ENCODE assay signal across 23 cellular contexts in the genomic region with DNA sequence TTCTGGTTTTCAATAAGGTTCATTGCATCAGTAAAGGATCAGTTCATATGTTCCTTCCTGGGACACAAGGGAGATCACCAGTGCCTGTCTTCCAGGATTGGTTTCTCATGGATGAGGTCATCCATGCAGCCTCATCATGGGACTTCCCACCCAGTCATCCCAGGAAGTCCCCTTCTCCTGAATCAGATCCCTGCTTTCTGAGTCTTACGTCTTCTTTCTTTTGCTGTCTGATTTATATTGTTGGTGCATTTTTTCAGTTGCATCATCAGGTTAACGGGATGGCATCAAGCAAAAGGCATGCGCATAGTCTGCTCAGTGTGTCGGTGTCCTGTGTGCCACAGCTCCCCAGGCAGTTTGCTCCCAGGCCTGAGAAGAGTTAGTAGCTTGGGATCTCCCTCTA.
DNase-seq lines count a peak whose midpoint lies in the region; FAIRE-seq and TF ChIP-seq lines count a peak whose summit lies in the region.
"Had no signal": no experiment of that assay in that cellular context is flagged by ENCODE, and none has a peak within 500 bp of the region (broad histone marks: within the 10 kb centered on the region; RNA-seq: fewer than 3 reads in every experiment).

No MANE protein-coding gene starts in this region.

- no peaks in the 10 kb centered on the region for H3K27me3 ChIP-seq in A673 (replicated peaks; ENCODE audit: insufficient read depth, low read depth, low read length, poor library complexity)
- H3K27me3 ChIP-seq: esophagus squamous epithelium, neural progenitor cell had no signal

- H3K9me3 ChIP-seq in A673 (ENCODE audit: low read depth, low read length, poor library complexity, severe bottlenecking), result peaks cover 6% of the 10 kb centered on the region

- no peak for FAIRE-seq in frontal cortex (lab: Jason Lieb, UNC)
- FAIRE-seq: A549, H54, small intestine had no signal

- CTCF ChIA-PET in A673 (lab: Charles Lee), result no interaction called here

- in situ Hi-C loops in astrocyte of the spinal cord (cut with HindIII; ENCODE audit: low sequenced_read_pairs), result no loop called here

- H3K4me1 ChIP-seq in A673 (ENCODE audit: insufficient read depth, low read length, poor library complexity, severe bottlenecking), result no peaks in the 10 kb centered on the region
- H3K4me1 ChIP-seq: A549, esophagus squamous epithelium had no signal

- H3K27ac ChIP-seq in A673 (ENCODE audit: low read depth, low read length, poor library complexity, severe bottlenecking), result no peak overlapping the region
- H3K27ac ChIP-seq: A549, coronary artery, esophagus squamous epithelium, neural progenitor cell had no signal

- intact Hi-C loops in A673 (cut with micrococcal nuclease; ENCODE audit: unreplicated experiment), result no loop called here

- no TSS peak for BruUV-seq in A673 (replicated peaks; lab: Mats Ljungman, UMichigan)

- TF ChIP-seq CTCF in A673 (conservative IDR thresholded peaks at IDR 0.05; ENCODE audit: low read depth, low read length) (no peak), astrocyte of the spinal cord (IDR thresholded peaks at IDR 0.05; ENCODE audit: low read depth, low read length) (no peak)

- DNase-seq in A673 (ENCODE audit: low spot score), result peak; percentile 4
- peak; percentile 5 for DNase-seq in ELF-1 (ENCODE audit: low read depth, low spot score)
- peak; percentile 64 for DNase-seq in astrocyte of the spinal cord (ENCODE audit: low read depth, low spot score)
- DNase-seq in kidney tubule cell (ENCODE audit: low spot score), result peak; percentile 98
- DNase-seq in DMS153 (lab: John Stamatoyannopoulos, UW), result no peak
- no peak for DNase-seq in frontal cortex (ENCODE audit: low spot score in 2 of 2)
- DNase-seq in stimulated activated CD4-positive, alpha-beta T cell treated with anti-CD3 and anti-CD28 coated beads, Interleukin-15, amount 100 ng/mL, for 24 hours, result no peak
- DNase-seq in stimulated activated CD4-positive, alpha-beta T cell treated with anti-CD3 and anti-CD28 coated beads, Interleukin-1b, Interleukin-23, amount 100 ng/mL, for 48 hours, result no peak
- DNase-seq: activated CD4-positive, alpha-beta T cell treated with anti-CD3 and anti-CD28 coated beads for 1 hour; activated gamma-delta T cell treated with Interleukin-2 at 50 U/mL for 16 hours; activated T-cell treated with anti-CD3 and anti-CD28 coated beads, Interleukin-2, amount 50 U/mL, for 1 hour; DMS 273 treated with DMSO at 0.1 percent for 48 hours; esophagus squamous epithelium; NCI-H1048; NCI-H187 treated with DMSO at 0.1 percent for 48 hours; NCI-H526 treated with DMSO at 0.1 percent for 48 hours; RPMI8226; small intestine; stimulated activated CD4-positive, alpha-beta T cell treated with anti-CD3 and anti-CD28 coated beads, Interleukin-2, amount 100 ng/mL, for 48 hours had no signal

- POLR2A ChIA-PET in A673 (lab: Charles Lee; ENCODE audit: low non-redundant PET), result no interaction called here

- H3K36me3 ChIP-seq in A673 (ENCODE audit: insufficient read depth, low read length, poor library complexity, severe bottlenecking), result no peaks in the 10 kb centered on the region
- H3K36me3 ChIP-seq: esophagus squamous epithelium, neural progenitor cell had no signal

- H3K4me3 ChIP-seq in A673 (ENCODE audit: low read depth, low read length, poor library complexity, severe bottlenecking) (no peak overlapping the region), astrocyte of the spinal cord (ENCODE audit: low read depth, low read length) (no peak overlapping the region)
- H3K4me3 ChIP-seq: A549, coronary artery, esophagus squamous epithelium, neural progenitor cell had no signal

Comparison
In these comparisons a context has a peak if more than half of its experiments do, and no peak if none do; other contexts are left out.
1. DNase-seq: peak in A673 (single experiment), ELF-1 (single experiment), astrocyte of the spinal cord (single experiment) and kidney tubule cell (single experiment); none in DMS153 (single experiment), frontal cortex (0 of 2), stimulated activated CD4-positive, alpha-beta T cell treated with anti-CD3 and anti-CD28 coated beads, Interleukin-15, amount 100 ng/mL, for 24 hours (single experiment) and stimulated activated CD4-positive, alpha-beta T cell treated with anti-CD3 and anti-CD28 coated beads, Interleukin-1b, Interleukin-23, amount 100 ng/mL, for 48 hours (single experiment).